Comparison of ENCODE assay signal across 8 cellular contexts in genomic region chr3:4493008-4493930, GRCh38. TPM values are rescaled to one million over a fixed set of nuclear protein-coding genes. Genes with fewer than 3 reads are reported as not detected.
DNase-seq lines count a peak whose midpoint lies in the region; ATAC-seq and FAIRE-seq lines count a peak whose summit lies in the region.

Gene ITPR1 (plus strand): TSS chr3:4493348. CDS start chr3:4516492, 23,144 bp downstream.

- H4K8ac ChIP-seq in mesendoderm (ENCODE audit: low read depth, low read length), result no peak within 1 kb of the TSS

- peak within 1 kb of the TSS; percentile 96 for H3K18ac ChIP-seq in mesendoderm (ENCODE audit: low read length)

- no peak within 1 kb of the TSS for H3K23ac ChIP-seq in mesendoderm (ENCODE audit: low read length)

- H3K4me2 ChIP-seq in mesendoderm (ENCODE audit: low read length), result peak within 1 kb of the TSS; percentile 89

- H3K36me3 ChIP-seq in endocrine pancreas (ENCODE audit: control insufficient read depth, insufficient read depth, low read length) (no peaks in the 10 kb centered on the region), mesendoderm (ENCODE audit: control insufficient read depth, insufficient read depth, low read length) (no peaks in the 10 kb centered on the region)

- H3K79me2 ChIP-seq in mesendoderm (ENCODE audit: control insufficient read depth, insufficient read depth, low read length), result no peaks in the 10 kb centered on the region

- peak; percentile 91 for DNase-seq in COLO829 (ENCODE audit: low spot score)
- peak; percentile 90 for DNase-seq in HTR-8/SVneo (ENCODE audit: insufficient read length, low spot score)
- peak; percentile 99 for DNase-seq in NOMO-1 treated with dmso at 0.1 percent for 144 hours (lab: John Stamatoyannopoulos, UW; ENCODE audit: unreplicated experiment)
- DNase-seq in activated CD8-positive, alpha-beta memory T cell treated with anti-CD3 and anti-CD28 coated beads for 48 hours (ENCODE audit: low read depth in 2 of 3, low spot score in 2 of 3), result peak; percentile 91 to 97 (median 92)
- DNase-seq in mesendoderm, result peak; percentile 100
- DNase-seq in stimulated activated CD8-positive, alpha-beta memory T cell treated with anti-CD3 and anti-CD28 coated beads, Interleukin-15, amount 100 ng/mL, for 1 hour (ENCODE audit: low read depth), result peak; percentile 92

- H3K9ac ChIP-seq in endocrine pancreas (ENCODE audit: control insufficient read depth, insufficient read depth, low read length) (peak within 1 kb of the TSS; percentile 96), mesendoderm (ENCODE audit: low read length) (peak within 1 kb of the TSS; percentile 70)

- FAIRE-seq in HTR-8/SVneo (lab: Jason Lieb, UNC), result peak; percentile 28

- peak within 1 kb of the TSS; percentile 35 for H2BK120ac ChIP-seq in mesendoderm (ENCODE audit: low read depth, low read length)

- H3K56ac ChIP-seq in mesendoderm (ENCODE audit: low read length), result peak within 1 kb of the TSS; percentile 80

- H3K4me3 ChIP-seq in endocrine pancreas (ENCODE audit: control insufficient read depth, insufficient read depth, low read length), result peak within 1 kb of the TSS; percentile 88
- peak within 1 kb of the TSS; percentile 58 for H3K4me3 ChIP-seq in mesendoderm (ENCODE audit: low read length)

- H3K4me1 ChIP-seq in endocrine pancreas (ENCODE audit: control insufficient read depth, insufficient read depth, low read length), result no peaks in the 10 kb centered on the region
- no peaks in the 10 kb centered on the region for H3K4me1 ChIP-seq in mesendoderm (ENCODE audit: control insufficient read depth, low read depth, low read length)

- no peaks in the 10 kb centered on the region for H3K79me1 ChIP-seq in mesendoderm (ENCODE audit: low read length)

- WGBS in mesendoderm (ENCODE audit: extremely low coverage, insufficient coverage, low lambda C conversion rate), result no CpG with 5 or more reads among the region's 47 CpGs

- H2BK5ac ChIP-seq in mesendoderm (ENCODE audit: low read length), result no peak within 1 kb of the TSS

- H2AK5ac ChIP-seq in mesendoderm (ENCODE audit: low read length), result no peak within 1 kb of the TSS

- H3K27ac ChIP-seq in mesendoderm (ENCODE audit: low read depth, low read length), result peak within 1 kb of the TSS; percentile 40

- no peak within 1 kb of the TSS for H2BK15ac ChIP-seq in mesendoderm (replicated peaks; ENCODE audit: low read depth)

- ATAC-seq in GM21367 (IDR thresholded peaks at IDR 0.05; ENCODE audit: unreplicated experiment), result peak; percentile 95

- H4K5ac ChIP-seq in mesendoderm (ENCODE audit: low read length), result no peak within 1 kb of the TSS

- no peak within 1 kb of the TSS for H3K4ac ChIP-seq in mesendoderm (ENCODE audit: low read depth, low read length)

- H3K27me3 ChIP-seq in endocrine pancreas (ENCODE audit: control insufficient read depth, insufficient read depth, low read length), result no peaks in the 10 kb centered on the region
- H3K27me3 ChIP-seq in mesendoderm (ENCODE audit: insufficient read depth, low read length, poor library complexity), result no peaks in the 10 kb centered on the region

- H3K9me3 ChIP-seq in endocrine pancreas (ENCODE audit: control insufficient read depth, low read length), result no peaks in the 10 kb centered on the region

RNA-seq across cellular contexts. Expression of gene ITPR1, which starts in this region (rescaled TPM):
- polyA plus RNA-seq in mesendoderm (2013, experiment 1 of 2), result 1.1 TPM
- polyA plus RNA-seq in mesendoderm (2013, experiment 2 of 2), result 0.71 TPM

Comparison
In these comparisons a context has a peak if more than half of its experiments do, and no peak if none do; other contexts are left out.
1. Peak in every context shown above with its lines: DNase-seq, ATAC-seq, H3K4me3 ChIP-seq and H3K27ac ChIP-seq.